ENCODE assay signal across 1 cellular context in the genomic region with DNA sequence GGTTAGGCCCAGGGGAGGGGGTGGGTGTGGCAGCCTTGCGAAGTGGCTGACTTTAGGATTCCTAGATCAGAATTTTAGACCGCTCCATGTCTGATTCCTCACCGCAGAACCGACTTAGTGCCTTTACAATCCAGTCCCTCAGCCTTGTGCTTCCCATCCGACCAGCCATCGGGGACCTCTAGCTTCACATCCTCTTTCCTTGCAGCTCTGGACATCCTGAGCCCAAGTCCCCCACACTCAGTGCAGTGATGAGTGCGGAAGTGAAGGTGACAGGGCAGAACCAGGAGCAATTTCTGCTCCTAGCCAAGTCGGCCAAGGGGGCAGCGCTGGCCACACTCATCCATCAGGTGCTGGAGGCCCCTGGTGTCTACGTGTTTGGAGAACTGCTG.
TF ChIP-seq lines count a peak whose summit lies in the region.

No MANE protein-coding gene starts in this region.

TF ChIP-seq in endothelial cell of umbilical vein, 7 proteins besides CTCF, POLR2A, EP300 and RAD21:
- TF ChIP-seq GATA2 (IDR thresholded peaks at IDR 0.05; ENCODE audit: insufficient read depth, insufficient read length, low read depth, low read length) (no peak), MYC (IDR thresholded peaks at IDR 0.05; ENCODE audit: low read depth, low read length) (no peak), FOS (IDR thresholded peaks at IDR 0.05; ENCODE audit: borderline replicate concordance, insufficient read depth, low read length) (no peak), EZH2 (IDR thresholded peaks at IDR 0.05; ENCODE audit: borderline replicate concordance, low read depth, low read length, severe bottlenecking) (no peak), JUN (IDR thresholded peaks at IDR 0.05; ENCODE audit: borderline replicate concordance, insufficient read depth, insufficient read length, low read depth) (no peak), POLR2AphosphoS5 (IDR thresholded peaks at IDR 0.05; ENCODE audit: insufficient read depth, low read depth, low read length) (no peak)
- TF ChIP-seq, protein P1, sequence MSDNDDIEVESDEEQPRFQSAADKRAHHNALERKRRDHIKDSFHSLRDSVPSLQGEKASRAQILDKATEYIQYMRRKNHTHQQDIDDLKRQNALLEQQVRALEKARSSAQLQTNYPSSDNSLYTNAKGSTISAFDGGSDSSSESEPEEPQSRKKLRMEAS (IDR thresholded peaks at IDR 0.05; ENCODE audit: insufficient read depth, insufficient read length), result no peak
